In the genomic region with DNA sequence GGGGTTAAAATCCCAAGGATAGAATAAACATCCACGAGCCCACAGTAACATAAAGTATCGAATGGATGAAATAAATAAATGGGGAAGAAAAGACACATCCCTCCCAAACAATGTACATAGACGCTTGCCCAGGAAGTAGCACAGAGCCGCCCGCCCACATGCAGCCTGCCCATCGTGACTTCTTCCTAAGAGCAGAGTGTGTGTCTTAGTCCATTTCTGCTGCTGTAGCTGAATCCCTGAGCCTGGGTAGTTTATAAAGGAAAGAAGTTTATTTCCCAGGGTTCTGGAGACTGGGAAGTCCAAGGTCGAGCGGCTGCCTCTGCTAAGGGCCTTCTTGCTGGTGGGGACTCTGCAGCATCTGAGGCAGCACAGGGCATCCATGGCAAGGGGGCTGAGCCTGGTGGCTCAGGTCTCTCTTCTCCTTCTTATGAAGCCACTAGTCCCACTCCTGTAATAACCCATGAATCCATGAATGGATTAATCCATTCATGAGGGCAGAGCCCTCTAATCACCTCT, we compare ENCODE assay signal across 35 cellular contexts.
"Had no signal": no experiment of that assay in that cellular context is flagged by ENCODE, and none has a peak within 500 bp of the region (broad histone marks: within the 10 kb centered on the region; RNA-seq: fewer than 3 reads in every experiment).

No MANE protein-coding gene starts in this region.

- H3K27me3 ChIP-seq: brain microvascular endothelial cell, MG63, SJSA1 had no signal

- H3K4me2 ChIP-seq: SK-N-SH had no signal

- H3K4me3 Mint-ChIP-seq: activated CD4-positive, alpha-beta T cell treated with anti-CD3 and anti-CD28 coated beads for 36 hours; activated CD4-positive, alpha-beta T cell treated with anti-CD3 and anti-CD28 coated beads, Interleukin-2, amount 10 ng/mL, durations not matched to agents 7 days and 5 days; activated naive CD4-positive, alpha-beta T cell treated with anti-CD3 and anti-CD28 coated beads, Interleukin-2, amount 10 ng/mL, durations not matched to agents 7 days and 5 days; activated naive CD8-positive, alpha-beta T cell; activated naive CD8-positive, alpha-beta T cell treated with anti-CD3 and anti-CD28 coated beads, Interleukin-2, amount 50 U/mL, for 24 hours; activated T-cell treated with anti-CD3 and anti-CD28 coated beads, Interleukin-2, amount 50 U/mL, for 4 hours; activated T-helper 1 cell treated with anti-CD3 and anti-CD28 coated beads, Interleukin-12 subunit alpha, Interleukin-12 subunit beta, Interleukin-2, Interleukin-4 antibody, amounts not matched to agents 30 ng/mL and 10 ng/mL and 1 ng/mL, durations not matched to agents 14 hours and 24 hours and 36 hours; central memory CD8-positive, alpha-beta T cell; T-helper 1 cell treated with Interleukin-12 subunit alpha and Interleukin-12 subunit beta and Interleukin-4 antibody, amounts not matched to agents 30 μg/mL and 1 μg/mL, for 36 hours; T-helper 2 cell treated with Interferon-gamma antibody and Interleukin-4, amounts not matched to agents 5 μg/mL and 100 μg/mL, for 36 hours; WTC11 had no signal

- H3K36me3 Mint-ChIP-seq: activated naive CD4-positive, alpha-beta T cell treated with anti-CD3 and anti-CD28 coated beads, Interleukin-2, amount 10 ng/mL, durations not matched to agents 7 days and 5 days; activated naive CD8-positive, alpha-beta T cell; WTC11 had no signal

- H3K4me1 Mint-ChIP-seq: central memory CD8-positive, alpha-beta T cell; WTC11 had no signal

- H3K4me3 ChIP-seq: MG63, SJSA1 had no signal

- ATAC-seq: activated CD4-positive, alpha-beta T cell treated with anti-CD3 and anti-CD28 coated beads for 36 hours; activated CD4-positive, CD25-positive, alpha-beta regulatory T cell treated with anti-CD3 and anti-CD28 coated beads, Interleukin-2, amount 50 U/mL, for 24 hours; activated naive CD8-positive, alpha-beta T cell treated with anti-CD3 and anti-CD28 coated beads, Interleukin-2, amount 50 U/mL, for 24 hours; activated T-cell treated with anti-CD3 and anti-CD28 coated beads, Interleukin-2, amount 50 U/mL, for 4 hours; Panc1; WTC11 had no signal

- H3K27ac Mint-ChIP-seq: activated CD4-positive, alpha-beta T cell treated with anti-CD3 and anti-CD28 coated beads for 36 hours; activated naive CD4-positive, alpha-beta T cell treated with anti-CD3 and anti-CD28 coated beads, Interleukin-2, amount 10 ng/mL, durations not matched to agents 7 days and 5 days; activated naive CD8-positive, alpha-beta T cell; activated naive CD8-positive, alpha-beta T cell treated with anti-CD3 and anti-CD28 coated beads, Interleukin-2, amount 50 U/mL, for 24 hours; activated T-helper 1 cell treated with anti-CD3 and anti-CD28 coated beads, Interleukin-12 subunit alpha, Interleukin-12 subunit beta, Interleukin-2, Interleukin-4 antibody, amounts not matched to agents 30 ng/mL and 10 ng/mL and 1 ng/mL, durations not matched to agents 14 hours and 24 hours and 36 hours; T-helper 1 cell treated with Interleukin-12 subunit alpha and Interleukin-12 subunit beta and Interleukin-4 antibody, amounts not matched to agents 30 μg/mL and 1 μg/mL, for 36 hours; T-helper 2 cell treated with Interferon-gamma antibody and Interleukin-4, amounts not matched to agents 5 μg/mL and 100 μg/mL, for 36 hours; WTC11 had no signal

- H3K4me1 ChIP-seq: SJSA1 had no signal

- H3K9me3 Mint-ChIP-seq: activated CD4-positive, alpha-beta T cell treated with anti-CD3 and anti-CD28 coated beads, Interleukin-2, amount 10 ng/mL, durations not matched to agents 7 days and 5 days; activated naive CD4-positive, alpha-beta T cell treated with anti-CD3 and anti-CD28 coated beads, Interleukin-2, amount 10 ng/mL, durations not matched to agents 7 days and 5 days; activated naive CD8-positive, alpha-beta T cell treated with anti-CD3 and anti-CD28 coated beads, Interleukin-2, amount 50 U/mL, for 24 hours; activated T-cell treated with anti-CD3 and anti-CD28 coated beads, Interleukin-2, amount 50 U/mL, for 4 hours; activated T-helper 1 cell treated with anti-CD3 and anti-CD28 coated beads, Interleukin-12 subunit alpha, Interleukin-12 subunit beta, Interleukin-2, Interleukin-4 antibody, amounts not matched to agents 30 ng/mL and 10 ng/mL and 1 ng/mL, durations not matched to agents 14 hours and 24 hours and 36 hours; central memory CD8-positive, alpha-beta T cell; T-helper 1 cell treated with Interleukin-12 subunit alpha and Interleukin-12 subunit beta and Interleukin-4 antibody, amounts not matched to agents 30 μg/mL and 1 μg/mL, for 36 hours; T-helper 2 cell treated with Interferon-gamma antibody and Interleukin-4, amounts not matched to agents 5 μg/mL and 100 μg/mL, for 36 hours had no signal

- H3K27me3 Mint-ChIP-seq: activated CD4-positive, alpha-beta T cell treated with anti-CD3 and anti-CD28 coated beads, Interleukin-2, amount 10 ng/mL, durations not matched to agents 7 days and 5 days; activated naive CD8-positive, alpha-beta T cell treated with anti-CD3 and anti-CD28 coated beads, Interleukin-2, amount 50 U/mL, for 24 hours had no signal

- H3K36me3 ChIP-seq: brain microvascular endothelial cell, MG63, SJSA1 had no signal

- H3K9ac ChIP-seq: SK-N-SH had no signal

- DNase-seq: activated CD4-positive, alpha-beta T cell treated with anti-CD3 and anti-CD28 coated beads for 36 hours; activated CD4-positive, alpha-beta T cell treated with anti-CD3 and anti-CD28 coated beads, Interleukin-2, amount 10 ng/mL, durations not matched to agents 7 days and 5 days; activated CD4-positive, alpha-beta T cell treated with anti-CD3 and anti-CD28 coated beads, Interleukin-2, amount 50 U/mL, for 48 hours; activated CD8-positive, alpha-beta memory T cell treated with anti-CD3 and anti-CD28 coated beads, Interleukin-2, amount 50 U/mL, for 4 hours; activated effector memory CD4-positive, alpha-beta T cell treated with Interleukin-2 at 50 U/mL for 16 hours; activated naive CD4-positive, alpha-beta T cell treated with anti-CD3 and anti-CD28 coated beads, Interleukin-2, amount 10 ng/mL, durations not matched to agents 7 days and 5 days; activated naive CD8-positive, alpha-beta T cell treated with anti-CD3 and anti-CD28 coated beads, Interleukin-2, amount 50 U/mL, for 24 hours; activated T-cell treated with anti-CD3 and anti-CD28 coated beads for 4 hours; activated T-cell treated with anti-CD3 and anti-CD28 coated beads, Interleukin-2, amount 50 U/mL, for 4 hours; anterior cingulate cortex; brain microvascular endothelial cell; Kasumi-1; KG1; MG63; NCI-H1048; NCI-H1105 treated with DMSO at 0.1 percent for 48 hours; NCI-H1436; NCI-H1694; NCI-H1930; NCI-H2081 treated with DMSO at 0.1 percent for 48 hours; NCI-H226; NCI-H446 treated with DMSO at 0.1 percent for 48 hours; NCI-H524; NCI-H69; SHP77 treated with DMSO at 0.1 percent for 48 hours; SK-N-SH had no signal

- H3K27ac ChIP-seq: brain microvascular endothelial cell, SJSA1 had no signal

- H3K9me3 ChIP-seq: MG63, SK-N-SH had no signal
